In genomic region chr16:30166202-30166902, GRCh38 we compare ENCODE assay signal across 10 cellular contexts. TPM values are rescaled to one million over a fixed set of nuclear protein-coding genes. Genes with fewer than 3 reads are reported as not detected.
DNase-seq lines count a peak whose midpoint lies in the region; ATAC-seq and TF ChIP-seq lines count a peak whose summit lies in the region.
"Had no signal": no experiment of that assay in that cellular context is flagged by ENCODE, and none has a peak within 500 bp of the region (broad histone marks: within the 10 kb centered on the region; RNA-seq: fewer than 3 reads in every experiment).

No MANE protein-coding gene starts in this region.

- H3K4me2 ChIP-seq in hepatocyte (no peak overlapping the region), H9 (ENCODE audit: insufficient read depth, insufficient read length, low read length) (no peak overlapping the region)

- no peaks in the 10 kb centered on the region for H3K9me2 ChIP-seq in hepatocyte (replicated peaks; ENCODE audit: insufficient read depth)

- H4K20me1 ChIP-seq in hepatocyte (ENCODE audit: insufficient read depth, poor library complexity, severe bottlenecking) (no peaks in the 10 kb centered on the region), H9 (ENCODE audit: control insufficient read depth, insufficient read depth, insufficient read length) (no peaks in the 10 kb centered on the region)

- H3K4ac ChIP-seq in H9 (ENCODE audit: low read depth, low read length), result no peak overlapping the region

- no peaks in the 10 kb centered on the region for H3K36me3 Mint-ChIP-seq in dendritic cell treated with granulocyte-macrophage colony-stimulating factor and Interleukin-4, amounts not matched to agents 40 ng/mL and 50 ng/mL, for 4 days (ENCODE audit: low read depth)
- peaks cover 2 to 4% (median 2%) of the 10 kb centered on the region in 3 experiments; a peak in 5 of 7 replicates for H3K36me3 Mint-ChIP-seq in H9 (ENCODE audit: insufficient read depth in 1 of 3, low read depth in 3 of 3)

- H3K18ac ChIP-seq in H9 (ENCODE audit: insufficient read length, low read depth, low read length), result no peak overlapping the region

- no peak overlapping the region for H3K23ac ChIP-seq in H9 (ENCODE audit: insufficient read length, low read depth, low read length)

- H2BK20ac ChIP-seq in H9 (ENCODE audit: low read depth, low read length, poor library complexity, severe bottlenecking), result no peak overlapping the region

- H3K79me1 ChIP-seq in H9 (ENCODE audit: insufficient read depth, low read depth, low read length, poor library complexity, severe bottlenecking), result no peaks in the 10 kb centered on the region

- H3K79me2 ChIP-seq in hepatocyte, result no peaks in the 10 kb centered on the region
- H3K79me2 ChIP-seq in H9 (ENCODE audit: insufficient read depth, low read length), result no peaks in the 10 kb centered on the region

- no peak overlapping the region for H2BK12ac ChIP-seq in H9 (ENCODE audit: insufficient read length, low read depth, low read length)

- peak overlapping the region; percentile 72 for H3K27ac Mint-ChIP-seq in dendritic cell treated with granulocyte-macrophage colony-stimulating factor and Interleukin-4, amounts not matched to agents 40 ng/mL and 50 ng/mL, for 4 days
- H3K27ac Mint-ChIP-seq in H9, result no peak overlapping the region; a peak in 1 of 7 replicates

- DNase-seq in Ammon's horn (ENCODE audit: low spot score) (peak; percentile 72), MV-4-11 (lab: John Stamatoyannopoulos, UW) (peak; percentile 99), hepatocyte (ENCODE audit: low spot score) (no peak), NCI-H524 treated with DMSO at 0.1 percent for 48 hours (lab: John Stamatoyannopoulos, UW) (no peak), H9 (no peak)
- no peak for DNase-seq in activated CD4-positive, alpha-beta T cell treated with anti-CD3 and anti-CD28 coated beads, Interleukin-2, amount 50 U/mL, for 48 hours
- DNase-seq: SHP77 treated with DMSO at 0.1 percent for 48 hours, tibial artery had no signal

- no peak overlapping the region for H4K91ac ChIP-seq in H9 (ENCODE audit: insufficient read length, low read depth, low read length)

- H3K56ac ChIP-seq in H9 (ENCODE audit: insufficient read length, low read depth, low read length), result no peak overlapping the region

- H3K4me1 ChIP-seq in hepatocyte (ENCODE audit: insufficient read depth), result no peaks in the 10 kb centered on the region
- no peaks in the 10 kb centered on the region for H3K4me1 ChIP-seq in H9 (ENCODE audit: insufficient read depth, low read length)
- H3K4me1 ChIP-seq: tibial artery had no signal

- H3K27me3 ChIP-seq in hepatocyte (no peaks in the 10 kb centered on the region), H9 (ENCODE audit: insufficient read depth, low read length) (no peaks in the 10 kb centered on the region)
- H3K27me3 ChIP-seq: tibial artery had no signal

- no peaks in the 10 kb centered on the region for H3K36me3 ChIP-seq in hepatocyte (replicated peaks; ENCODE audit: insufficient read depth, low read depth)
- H3K36me3 ChIP-seq: tibial artery had no signal

- H3K23me2 ChIP-seq in H9 (ENCODE audit: insufficient read length, low read depth, low read length, poor library complexity, severe bottlenecking), result no peaks in the 10 kb centered on the region

- no peak overlapping the region for H3K27ac ChIP-seq in hepatocyte
- no peak overlapping the region for H3K27ac ChIP-seq in H9 (ENCODE audit: insufficient read length, low read depth, low read length)
- H3K27ac ChIP-seq: tibial artery had no signal

- intact Hi-C loops in dendritic cell treated with granulocyte-macrophage colony-stimulating factor and Interleukin-4, amounts not matched to agents 40 ng/mL and 50 ng/mL, for 4 days (cut with micrococcal nuclease), result no loop called here

- no peaks in the 10 kb centered on the region for H3K27me3 Mint-ChIP-seq in dendritic cell treated with granulocyte-macrophage colony-stimulating factor and Interleukin-4, amounts not matched to agents 40 ng/mL and 50 ng/mL, for 4 days
- peaks cover 3% of the 10 kb centered on the region; the same call in 1 of the 2 replicates for H3K27me3 Mint-ChIP-seq in H9 (ENCODE audit: low read depth)

- H4K8ac ChIP-seq in H9 (replicated peaks; ENCODE audit: insufficient read length, low read depth, low read length), result no peak overlapping the region

- no peak overlapping the region for H2BK15ac ChIP-seq in H9 (ENCODE audit: low read depth, low read length)

- 89% methylated on average over 11 of the region's 11 CpGs for whole genome bisulfite sequencing in hepatocyte (ENCODE audit: low lambda C conversion rate, missing lambda C conversion rate)
- WGBS in H9 (ENCODE audit: extremely low coverage, insufficient read length, low lambda C conversion rate), result no CpG with 5 or more reads among the region's 11 CpGs

- no peak overlapping the region for H3K9ac ChIP-seq in H9 (ENCODE audit: extremely low read depth, insufficient read length, low read length)

- no peaks in the 10 kb centered on the region for H3K9me3 Mint-ChIP-seq in dendritic cell treated with granulocyte-macrophage colony-stimulating factor and Interleukin-4, amounts not matched to agents 40 ng/mL and 50 ng/mL, for 4 days
- H3K9me3 Mint-ChIP-seq in H9, result peaks cover 5 to 7% of the 10 kb centered on the region in 2 experiments

- H2AFZ ChIP-seq in hepatocyte (no peak overlapping the region), H9 (ENCODE audit: low read length) (no peak overlapping the region)

- H2AK5ac ChIP-seq in H9 (ENCODE audit: insufficient read length, low read length), result no peak overlapping the region

- peak overlapping the region; percentile 37 for H3K4me3 Mint-ChIP-seq in dendritic cell treated with granulocyte-macrophage colony-stimulating factor and Interleukin-4, amounts not matched to agents 40 ng/mL and 50 ng/mL, for 4 days
- H3K4me3 Mint-ChIP-seq in H9, result no peak overlapping the region

- peaks cover 37% of the 10 kb centered on the region for H3K4me1 Mint-ChIP-seq in dendritic cell treated with granulocyte-macrophage colony-stimulating factor and Interleukin-4, amounts not matched to agents 40 ng/mL and 50 ng/mL, for 4 days (ENCODE audit: low read depth)
- no peaks in the 10 kb centered on the region for H3K4me1 Mint-ChIP-seq in H9

- TF ChIP-seq CTCF in hepatocyte (IDR thresholded peaks at IDR 0.05; ENCODE audit: poor library complexity) (no peak), H9 (conservative IDR thresholded peaks at IDR 0.05) (no peak)

- H3K9me3 ChIP-seq in hepatocyte (ENCODE audit: low read depth), result no peaks in the 10 kb centered on the region
- no peaks in the 10 kb centered on the region for H3K9me3 ChIP-seq in H9 (ENCODE audit: control insufficient read depth, low read depth, low read length)
- H3K9me3 ChIP-seq: tibial artery had no signal

- no peak overlapping the region for H2BK5ac ChIP-seq in H9 (ENCODE audit: insufficient read length, low read length)

- no peak overlapping the region for H4K5ac ChIP-seq in H9 (ENCODE audit: insufficient read length, low read depth, low read length)

- H2BK120ac ChIP-seq in H9 (ENCODE audit: low read depth, low read length, poor library complexity, severe bottlenecking), result no peak overlapping the region

- peak; percentile 67 for ATAC-seq in GM18909 (IDR thresholded peaks at IDR 0.05; ENCODE audit: poor library complexity, unreplicated experiment)

- H3T11ph ChIP-seq in H9 (ENCODE audit: low read length), result no peak overlapping the region

- H3K14ac ChIP-seq in H9 (ENCODE audit: insufficient read depth, low read length), result no peak overlapping the region

- H3K4me3 ChIP-seq in hepatocyte, result no peak overlapping the region
- H3K4me3 ChIP-seq: tibial artery had no signal

RNA-seq across cellular contexts. Expression of gene CORO1A, which starts 17.1 kb away (rescaled TPM):
- total RNA-seq in hepatocyte, result 2.4 and 3.2 TPM in 2 replicates
- polyA plus RNA-seq in hepatocyte, result 1.7 and 3.4 TPM in 2 replicates
- total RNA-seq in H9 (2021), result 3.4 and 4.8 TPM in 2 replicates

RNA-seq across cellular contexts. Expression of gene BOLA2B, which starts 27.1 kb away (rescaled TPM):
- total RNA-seq in hepatocyte (211 and 237 TPM in 2 replicates), H9 (2021) (202 and 218 TPM in 2 replicates)
- polyA plus RNA-seq in hepatocyte, result 124 and 132 TPM in 2 replicates

RNA-seq across cellular contexts. Expression of gene SLX1A, which starts 27.3 kb away (rescaled TPM):
- total RNA-seq in hepatocyte (22.1 and 25.1 TPM in 2 replicates), H9 (2021) (30.3 TPM in 2 replicates)
- 111 and 125 TPM in 2 replicates for polyA plus RNA-seq in hepatocyte

RNA-seq across cellular contexts. Expression of gene SULT1A3, which starts 32.7 kb away (rescaled TPM):
- 8.1 and 17.8 TPM in 2 replicates for total RNA-seq in hepatocyte
- 23.1 and 32.3 TPM in 2 replicates for polyA plus RNA-seq in hepatocyte
- total RNA-seq in H9 (2021), result 21.5 and 21.8 TPM in 2 replicates

RNA-seq across cellular contexts. Expression of gene MAPK3, which starts 43.3 kb away (rescaled TPM):
- 34.6 and 57.6 TPM in 2 replicates for total RNA-seq in hepatocyte
- polyA plus RNA-seq in hepatocyte, result 31.3 and 38.1 TPM in 2 replicates
- 52.3 and 53.5 TPM in 2 replicates for total RNA-seq in H9 (2021)

Comparison
In these comparisons a context has a peak if more than half of its experiments do, and no peak if none do; other contexts are left out.
1. DNase-seq: peak in Ammon's horn (single experiment) and MV-4-11 (single experiment); none in hepatocyte (single experiment), NCI-H524 treated with DMSO at 0.1 percent for 48 hours (single experiment), H9 (single experiment) and activated CD4-positive, alpha-beta T cell treated with anti-CD3 and anti-CD28 coated beads, Interleukin-2, amount 50 U/mL, for 48 hours (0 of 2).